ENCODE assay signal across 32 cellular contexts in genomic region chr10:76779821-76780281, GRCh38.
DNase-seq lines count a peak whose midpoint lies in the region; ATAC-seq, FAIRE-seq and TF ChIP-seq lines count a peak whose summit lies in the region.
"Had no signal": no experiment of that assay in that cellular context is flagged by ENCODE, and none has a peak within 500 bp of the region (broad histone marks: within the 10 kb centered on the region; RNA-seq: fewer than 3 reads in every experiment).

No MANE protein-coding gene starts in this region.

- H3K27me3 ChIP-seq in SJSA1 (replicated peaks) (no peaks in the 10 kb centered on the region), iPS-18a (ENCODE audit: control insufficient read depth, insufficient read depth, low read length) (no peaks in the 10 kb centered on the region), neuronal stem cell (ENCODE audit: control insufficient read depth in 3 of 3, insufficient read depth in 3 of 3, low read depth in 1 of 3, low read length in 3 of 3) (no peaks in the 10 kb centered on the region), pancreas (no peaks in the 10 kb centered on the region)
- no peaks in the 10 kb centered on the region for H3K27me3 ChIP-seq in CD8-positive, alpha-beta memory T cell (ENCODE audit: insufficient read depth, low read length, poor library complexity, severe bottlenecking)
- H3K27me3 ChIP-seq: stomach had no signal

- no peaks in the 10 kb centered on the region for H3K4me1 Mint-ChIP-seq in CD8-positive, alpha-beta memory T cell
- H3K4me1 Mint-ChIP-seq: activated T-helper 17 cell treated with anti-CD3 and anti-CD28 coated beads, Interleukin-2, amount 50 U/mL, for 72 hours; IgD-negative memory B cell; memory B cell; naive thymus-derived CD4-positive, alpha-beta T cell had no signal

- H3K27ac Mint-ChIP-seq in CD8-positive, alpha-beta memory T cell, result peak overlapping the region in 1 of 8 donors; percentile 43
- H3K27ac Mint-ChIP-seq: activated naive CD4-positive, alpha-beta T cell treated with anti-CD3 and anti-CD28 coated beads, Interleukin-2, amount 50 U/mL, for 72 hours; activated T-helper 17 cell treated with anti-CD3 and anti-CD28 coated beads, Interleukin-2, amount 50 U/mL, for 72 hours; CD8-positive, alpha-beta T cell; IgD-negative memory B cell; memory B cell; naive thymus-derived CD4-positive, alpha-beta T cell had no signal

- DNase-seq in GM04504 (ENCODE audit: low read depth), result peak; percentile 2
- no peak for DNase-seq in SJSA1 (ENCODE audit: low read depth in 1 of 2, low spot score in 2 of 2)
- DNase-seq in neuronal stem cell (ENCODE audit: low spot score), result no peak
- DNase-seq in cerebellar nuclear complex (lab: John Stamatoyannopoulos, UW), result no peak
- no peak for DNase-seq in activated CD4-positive, alpha-beta T cell treated with anti-CD3 and anti-CD28 coated beads, Interleukin-2, amount 50 U/mL, for 1 hour
- DNase-seq in pancreas, result no peak
- DNase-seq in CD8-positive, alpha-beta memory T cell, result no peak
- DNase-seq: activated CD4-positive, alpha-beta T cell treated with anti-CD3 and anti-CD28 coated beads, Interleukin-2, amount 50 U/mL, for 4 hours; activated CD8-positive, alpha-beta memory T cell treated with anti-CD3 and anti-CD28 coated beads, Interleukin-2, amount 50 U/mL, for 4 hours; AML-193; aorta; CD8-positive, alpha-beta T cell; central memory CD4-positive, alpha-beta T cell; dermis blood vessel endothelial cell; GDM1; HCEC 1CT; naive thymus-derived CD4-positive, alpha-beta T cell; NCI-H2029 treated with DMSO at 0.1 percent for 48 hours; NCI-H345; NCI-H774; stimulated activated CD8-positive, alpha-beta memory T cell treated with anti-CD3 and anti-CD28 coated beads, Interleukin-4, amount 100 ng/mL, for 48 hours; stomach; trophoblast cell had no signal

- no peak overlapping the region for H3K4me2 ChIP-seq in neuronal stem cell (ENCODE audit: insufficient read depth, low read length, poor library complexity, severe bottlenecking)

- no peak overlapping the region for H3K18ac ChIP-seq in neuronal stem cell (ENCODE audit: low read length)

- intact Hi-C loops in pancreas (cut with DNase I), result no loop called here

- H3K36me3 ChIP-seq in SJSA1 (no peaks in the 10 kb centered on the region), iPS-18a (ENCODE audit: control insufficient read depth, low read depth, low read length) (no peaks in the 10 kb centered on the region), neuronal stem cell (replicated peaks in 1 of 2; ENCODE audit: control insufficient read depth in 2 of 2, insufficient read depth in 2 of 2, low read length in 2 of 2) (no peaks in the 10 kb centered on the region), pancreas (no peaks in the 10 kb centered on the region)
- no peaks in the 10 kb centered on the region for H3K36me3 ChIP-seq in CD8-positive, alpha-beta memory T cell (ENCODE audit: insufficient read depth, low read length)
- H3K36me3 ChIP-seq: stomach had no signal

- no peak overlapping the region for H4K91ac ChIP-seq in neuronal stem cell (ENCODE audit: low read depth, low read length, poor library complexity)

- H2BK5ac ChIP-seq in neuronal stem cell (ENCODE audit: low read length), result no peak overlapping the region

- CTCF ChIA-PET in CD8-positive, alpha-beta memory T cell (lab: Charles Lee), result no interaction called here

- H3K4me3 ChIP-seq in SJSA1, result no peak overlapping the region
- H3K4me3 ChIP-seq in iPS-18a (ENCODE audit: low read length), result peak overlapping the region; percentile 36
- no peak overlapping the region for H3K4me3 ChIP-seq in neuronal stem cell (ENCODE audit: low read length in 2 of 2)
- no peak overlapping the region for H3K4me3 ChIP-seq in pancreas
- H3K4me3 ChIP-seq in CD8-positive, alpha-beta memory T cell (ENCODE audit: low read length), result no peak overlapping the region
- H3K4me3 ChIP-seq: stomach had no signal

- H3K9me3 ChIP-seq in SJSA1 (replicated peaks) (no peaks in the 10 kb centered on the region), iPS-18a (ENCODE audit: control insufficient read depth, low read depth, low read length) (peaks cover 6% of the 10 kb centered on the region), neuronal stem cell (replicated peaks in 1 of 2; ENCODE audit: control insufficient read depth in 2 of 2, insufficient read depth in 1 of 2, low read depth in 1 of 2, low read length in 2 of 2) (no peaks in the 10 kb centered on the region), pancreas (no peaks in the 10 kb centered on the region)
- no peaks in the 10 kb centered on the region for H3K9me3 ChIP-seq in CD8-positive, alpha-beta memory T cell (ENCODE audit: low read length)

- H4K8ac ChIP-seq in neuronal stem cell (ENCODE audit: low read depth, low read length), result no peak overlapping the region

- no peak overlapping the region for H2BK120ac ChIP-seq in neuronal stem cell (ENCODE audit: low read depth, low read length)

- H3K4me1 ChIP-seq in SJSA1 (replicated peaks) (peaks cover 12% of the 10 kb centered on the region), iPS-18a (ENCODE audit: control insufficient read depth, low read depth, low read length) (peaks cover 37% of the 10 kb centered on the region), neuronal stem cell (ENCODE audit: control insufficient read depth in 2 of 2, insufficient read depth in 1 of 2, low read depth in 1 of 2, low read length in 2 of 2) (peaks cover 5 to 12% of the 10 kb centered on the region in 2 donors), pancreas (no peaks in the 10 kb centered on the region)
- H3K4me1 ChIP-seq in CD8-positive, alpha-beta memory T cell (ENCODE audit: insufficient read depth, low read length), result no peaks in the 10 kb centered on the region

- WGBS in neuronal stem cell (ENCODE audit: extremely low coverage in 2 of 2, insufficient read length in 2 of 2, insufficient replicate concordance in 1 of 2), 2 donors, result no CpG with 5 or more reads among the region's 6 CpGs
- WGBS in pancreas, 2 donors, result 59 to 64% methylated on average over 6 of the region's 6 CpGs

- H2AFZ ChIP-seq in neuronal stem cell (ENCODE audit: low read length), result peak overlapping the region; percentile 59

- no peak overlapping the region for H3K23ac ChIP-seq in neuronal stem cell (ENCODE audit: low read depth, low read length, poor library complexity)

- POLR2A ChIA-PET in CD8-positive, alpha-beta memory T cell (lab: Charles Lee), result no interaction called here

- H3K9ac ChIP-seq in iPS-18a (ENCODE audit: low read length) (peak overlapping the region; percentile 37), neuronal stem cell (ENCODE audit: low read depth, low read length, poor library complexity) (no peak overlapping the region)

- H2BK15ac ChIP-seq in neuronal stem cell (ENCODE audit: low read length), result peak overlapping the region; percentile 7

- H2BK12ac ChIP-seq in neuronal stem cell (ENCODE audit: low read length), result no peak overlapping the region

- H3K9me3 Mint-ChIP-seq in CD8-positive, alpha-beta memory T cell, result peaks cover 3 to 13% (median 6%) of the 10 kb centered on the region in 5 donors
- H3K9me3 Mint-ChIP-seq: CD8-positive, alpha-beta T cell had no signal

- H3K14ac ChIP-seq in neuronal stem cell (ENCODE audit: low read length), result no peak overlapping the region

- no peaks in the 10 kb centered on the region for H3K36me3 Mint-ChIP-seq in CD8-positive, alpha-beta memory T cell
- H3K36me3 Mint-ChIP-seq: CD8-positive, alpha-beta T cell; IgD-negative memory B cell; memory B cell; naive thymus-derived CD4-positive, alpha-beta T cell had no signal

- peak overlapping the region; percentile 71 for H3K27ac ChIP-seq in SJSA1
- peak overlapping the region; percentile 76 for H3K27ac ChIP-seq in iPS-18a (ENCODE audit: low read length)
- H3K27ac ChIP-seq in neuronal stem cell (replicated peaks; ENCODE audit: low read length), result peak overlapping the region; percentile 41
- H3K27ac ChIP-seq in pancreas, result no peak overlapping the region
- no peak overlapping the region for H3K27ac ChIP-seq in CD8-positive, alpha-beta memory T cell (ENCODE audit: low read depth, low read length)
- H3K27ac ChIP-seq: RWPE1, stomach, VCaP had no signal

- H3K79me1 ChIP-seq in neuronal stem cell (ENCODE audit: low read depth, low read length), result no peaks in the 10 kb centered on the region

- no peak overlapping the region for H2AK5ac ChIP-seq in neuronal stem cell (ENCODE audit: low read depth, low read length)

- H3K4ac ChIP-seq in neuronal stem cell (ENCODE audit: low read length), result no peak overlapping the region

- H3K27me3 Mint-ChIP-seq in CD8-positive, alpha-beta memory T cell, result peaks cover 0 to 1% of the 10 kb centered on the region in 2 donors
- H3K27me3 Mint-ChIP-seq: activated T-helper 17 cell treated with anti-CD3 and anti-CD28 coated beads, Interleukin-2, amount 50 U/mL, for 72 hours; IgD-negative memory B cell; memory B cell; naive thymus-derived CD4-positive, alpha-beta T cell had no signal

- no peak for ATAC-seq in pancreas
- ATAC-seq: activated naive CD4-positive, alpha-beta T cell treated with anti-CD3 and anti-CD28 coated beads, Interleukin-2, amount 50 U/mL, for 72 hours; activated T-helper 17 cell treated with anti-CD3 and anti-CD28 coated beads, Interleukin-2, amount 50 U/mL, for 72 hours; CD8-positive, alpha-beta T cell; naive thymus-derived CD4-positive, alpha-beta T cell had no signal

- TF ChIP-seq CTCF in pancreas (IDR thresholded peaks at IDR 0.05), result no peak

- FAIRE-seq in pancreas (lab: Jason Lieb, UNC), result no peak
- FAIRE-seq: endothelial cell of umbilical vein, GM18507 had no signal

- no peak overlapping the region for H3K4me3 Mint-ChIP-seq in CD8-positive, alpha-beta memory T cell
- H3K4me3 Mint-ChIP-seq: activated T-helper 17 cell treated with anti-CD3 and anti-CD28 coated beads, Interleukin-2, amount 50 U/mL, for 72 hours; CD8-positive, alpha-beta T cell; IgD-negative memory B cell; memory B cell; naive thymus-derived CD4-positive, alpha-beta T cell had no signal

Comparison
In these comparisons a context has a peak if more than half of its experiments do, and no peak if none do; other contexts are left out.
1. H3K27ac ChIP-seq: peak in SJSA1 (single experiment), iPS-18a (single experiment) and neuronal stem cell (single experiment); none in pancreas (0 of 4) and CD8-positive, alpha-beta memory T cell (single experiment).